8 cellular contexts compared by ENCODE assay signal in genomic region chr14:73712540-73713141, GRCh38. TPM values are rescaled to one million over a fixed set of nuclear protein-coding genes. Genes with fewer than 3 reads are reported as not detected.
DNase-seq lines count a peak whose midpoint lies in the region; ATAC-seq and TF ChIP-seq lines count a peak whose summit lies in the region.

No MANE protein-coding gene starts in this region.

- peak; percentile 26 for ATAC-seq in GM21619 (IDR thresholded peaks at IDR 0.05; ENCODE audit: unreplicated experiment)
- ATAC-seq in activated naive CD8-positive, alpha-beta T cell treated with anti-CD3 and anti-CD28 coated beads, Interleukin-2, amount 50 U/mL, for 24 hours: peak; percentile 53
- no peak for ATAC-seq in HG03469 (IDR thresholded peaks at IDR 0.05; ENCODE audit: unreplicated experiment)

- H3K4me3 Mint-ChIP-seq in activated naive CD8-positive, alpha-beta T cell treated with anti-CD3 and anti-CD28 coated beads, Interleukin-2, amount 50 U/mL, for 24 hours: peak overlapping the region; percentile 95

- peaks cover 28% of the 10 kb centered on the region for H3K4me1 Mint-ChIP-seq in activated naive CD8-positive, alpha-beta T cell treated with anti-CD3 and anti-CD28 coated beads, Interleukin-2, amount 50 U/mL, for 24 hours

- no peak for DNase-seq in BJ (ENCODE audit: low read depth)
- DNase-seq in NCI-H82 treated with DMSO at 0.1 percent for 48 hours (lab: John Stamatoyannopoulos, UW; ENCODE audit: unreplicated experiment): peak; percentile 8
- peak; percentile 57 for DNase-seq in activated naive CD8-positive, alpha-beta T cell treated with anti-CD3 and anti-CD28 coated beads, Interleukin-2, amount 50 U/mL, for 24 hours
- peak; percentile 40 for DNase-seq in iPS-NIHi7 (ENCODE audit: extremely low spot score)
- DNase-seq in stimulated activated CD4-positive, alpha-beta T cell treated with anti-CD3 and anti-CD28 coated beads, Interleukin-4, amount 100 ng/mL, for 1 hour: peak; percentile 31
- no peak for DNase-seq in HuH-7 (ENCODE audit: low spot score)

- H3K27ac Mint-ChIP-seq in activated naive CD8-positive, alpha-beta T cell treated with anti-CD3 and anti-CD28 coated beads, Interleukin-2, amount 50 U/mL, for 24 hours: peak overlapping the region; percentile 96

- no peak for TF ChIP-seq CTCF in BJ (IDR thresholded peaks at IDR 0.05; ENCODE audit: insufficient read depth, low read depth, low read length)

- H3K27me3 ChIP-seq in BJ (ENCODE audit: control insufficient read depth, insufficient read depth, low read length): no peaks in the 10 kb centered on the region

- POLR2A ChIA-PET in BJ (lab: Charles Lee): no interaction called here

- peaks cover 11% of the 10 kb centered on the region for H3K36me3 Mint-ChIP-seq in activated naive CD8-positive, alpha-beta T cell treated with anti-CD3 and anti-CD28 coated beads, Interleukin-2, amount 50 U/mL, for 24 hours (ENCODE audit: low read depth)

- CTCF ChIA-PET in BJ (lab: Yijun Ruan, JAX): no interaction called here

- peaks cover 10% of the 10 kb centered on the region for H3K36me3 ChIP-seq in BJ (ENCODE audit: control insufficient read depth, insufficient read depth, low read length)

- H3K9me3 Mint-ChIP-seq in activated naive CD8-positive, alpha-beta T cell treated with anti-CD3 and anti-CD28 coated beads, Interleukin-2, amount 50 U/mL, for 24 hours: no peaks in the 10 kb centered on the region

- no peaks in the 10 kb centered on the region for H3K27me3 Mint-ChIP-seq in activated naive CD8-positive, alpha-beta T cell treated with anti-CD3 and anti-CD28 coated beads, Interleukin-2, amount 50 U/mL, for 24 hours

- H3K4me3 ChIP-seq in BJ (ENCODE audit: low read depth, low read length): peak overlapping the region; percentile 71

RNA-seq across cellular contexts. Expression of gene PNMA1, which starts 1.5 kb away (rescaled TPM):
- polyA plus RNA-seq in BJ (2011; rRNA removed): 8.8 and 11.6 TPM in 2 replicates
- polyA minus RNA-seq in BJ (2011; rRNA and poly(A)+ RNA removed): 4.2 and 6.0 TPM in 2 replicates

Comparison
In these comparisons a context has a peak if more than half of its experiments do, and no peak if none do; other contexts are left out.
1. DNase-seq: peak in NCI-H82 treated with DMSO at 0.1 percent for 48 hours (single experiment), activated naive CD8-positive, alpha-beta T cell treated with anti-CD3 and anti-CD28 coated beads, Interleukin-2, amount 50 U/mL, for 24 hours (single experiment), iPS-NIHi7 (single experiment) and stimulated activated CD4-positive, alpha-beta T cell treated with anti-CD3 and anti-CD28 coated beads, Interleukin-4, amount 100 ng/mL, for 1 hour (single experiment); none in BJ (single experiment) and HuH-7 (single experiment).